20 cellular contexts compared by ENCODE assay signal in the genomic region with DNA sequence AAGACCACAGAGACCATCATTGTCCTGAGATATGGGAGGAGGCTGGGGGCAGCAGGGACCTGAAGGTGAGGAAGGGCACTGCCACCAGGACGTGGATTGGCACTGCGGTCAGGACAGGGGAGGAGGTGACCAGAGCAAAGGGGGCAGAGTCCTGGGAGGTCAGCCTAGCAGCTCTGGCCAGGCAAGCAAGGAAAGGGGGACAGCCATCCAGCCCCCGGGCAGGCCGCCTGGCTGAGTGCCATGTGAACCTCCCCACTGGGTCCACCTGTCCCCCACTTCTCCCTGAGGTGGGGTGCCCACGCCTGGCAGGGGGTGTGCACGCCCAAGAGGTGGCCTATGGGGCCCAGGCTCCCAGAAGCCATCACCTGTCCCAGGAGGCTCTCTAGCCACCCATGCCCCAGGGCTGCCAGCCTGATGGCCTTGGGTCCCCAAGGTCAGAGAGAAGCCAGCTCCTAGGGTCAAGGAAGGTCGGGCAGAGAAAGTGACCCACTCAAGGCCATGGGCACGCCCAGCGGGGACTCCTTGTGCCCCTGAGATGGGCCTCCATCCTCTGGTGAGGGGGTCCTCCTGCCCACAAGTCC.
"Had no signal": no experiment of that assay in that cellular context is flagged by ENCODE, and none has a peak within 500 bp of the region (broad histone marks: within the 10 kb centered on the region; RNA-seq: fewer than 3 reads in every experiment).

No MANE protein-coding gene starts in this region.

- H3K27ac ChIP-seq: brain microvascular endothelial cell, gastrocnemius medialis, skin epidermis, stomach, testis, upper lobe of left lung had no signal

- H3K4me3 ChIP-seq: gastrocnemius medialis, lung, skin epidermis, stomach, testis, upper lobe of left lung had no signal

- H3K27ac Mint-ChIP-seq: activated naive CD8-positive, alpha-beta T cell treated with anti-CD3 and anti-CD28 coated beads, Interleukin-2, amount 10 ng/mL, durations not matched to agents 7 days and 5 days had no signal

- H3K36me3 ChIP-seq: brain microvascular endothelial cell, gastrocnemius medialis had no signal

- H3K4me1 ChIP-seq: gastrocnemius medialis, stomach, testis had no signal

- H3K9me3 ChIP-seq: gastrocnemius medialis, stomach, testis, upper lobe of left lung had no signal

- H3K9me3 Mint-ChIP-seq: activated naive CD8-positive, alpha-beta T cell treated with anti-CD3 and anti-CD28 coated beads, Interleukin-2, amount 10 ng/mL, durations not matched to agents 7 days and 5 days; activated T-cell treated with anti-CD3 and anti-CD28 coated beads, Interleukin-2, amount 50 U/mL, for 4 hours had no signal

- H3K4me3 Mint-ChIP-seq: activated naive CD8-positive, alpha-beta T cell treated with anti-CD3 and anti-CD28 coated beads, Interleukin-2, amount 10 ng/mL, durations not matched to agents 7 days and 5 days; activated T-cell treated with anti-CD3 and anti-CD28 coated beads, Interleukin-2, amount 50 U/mL, for 4 hours had no signal

- H3K27me3 Mint-ChIP-seq: activated naive CD8-positive, alpha-beta T cell treated with anti-CD3 and anti-CD28 coated beads, Interleukin-2, amount 10 ng/mL, durations not matched to agents 7 days and 5 days had no signal

- DNase-seq: activated effector memory CD4-positive, alpha-beta T cell treated with anti-CD3 and anti-CD28 coated beads, Interleukin-2, amount 50 U/mL, for 16 hours; activated naive CD8-positive, alpha-beta T cell treated with anti-CD3 and anti-CD28 coated beads, Interleukin-2, amount 10 ng/mL, durations not matched to agents 7 days and 5 days; activated T-cell treated with anti-CD3 and anti-CD28 coated beads, Interleukin-2, amount 50 U/mL, for 4 hours; anterior cingulate cortex; brain microvascular endothelial cell; cerebellar nuclear complex; dermis blood vessel endothelial cell; erythroblast; gastrocnemius medialis; left colon; midbrain; retina; SIG-M5; stimulated activated CD4-positive, alpha-beta T cell treated with anti-CD3 and anti-CD28 coated beads, Interleukin-4, amount 100 ng/mL, for 24 hours; stomach; testis had no signal

- H3K27me3 ChIP-seq: testis, upper lobe of left lung had no signal

- ATAC-seq: activated CD4-positive, CD25-positive, alpha-beta regulatory T cell treated with anti-CD3 and anti-CD28 coated beads, Interleukin-2, amount 50 U/mL, for 24 hours; activated T-cell treated with anti-CD3 and anti-CD28 coated beads, Interleukin-2, amount 50 U/mL, for 4 hours; gastrocnemius medialis; left colon had no signal
